23 cellular contexts compared by ENCODE assay signal in genomic region chr22:27062857-27063256, GRCh38.
DNase-seq lines count a peak whose midpoint lies in the region; ATAC-seq, FAIRE-seq and TF ChIP-seq lines count a peak whose summit lies in the region.
"Had no signal": no experiment of that assay in that cellular context is flagged by ENCODE, and none has a peak within 500 bp of the region (broad histone marks: within the 10 kb centered on the region; RNA-seq: fewer than 3 reads in every experiment).

No MANE protein-coding gene starts in this region.

- FAIRE-seq in urothelium cell line (lab: Jason Lieb, UNC) = peak; percentile 98
- FAIRE-seq: GM12878, GM19239, HepG2 had no signal

- H3K4me3 Mint-ChIP-seq in brain (no peak overlapping the region), neural crest cell (no peak overlapping the region)
- H3K4me3 Mint-ChIP-seq: B cell; CD4-positive, CD25-positive, alpha-beta regulatory T cell; CD8-positive, alpha-beta memory T cell; H9; IgD-negative memory B cell had no signal

- no peak for DNase-seq in neural crest cell (ENCODE audit: low read depth, low spot score)
- DNase-seq in urothelium cell line (ENCODE audit: low spot score) = no peak
- no peak for DNase-seq in RPMI8226
- no peak for DNase-seq in activated naive CD4-positive, alpha-beta T cell treated with anti-CD3 and anti-CD28 coated beads, Interleukin-2, amount 50 U/mL, for 72 hours (ENCODE audit: low spot score in 2 of 2)
- DNase-seq in NCI-H2081 (lab: John Stamatoyannopoulos, UW) = no peak
- DNase-seq: 8988T; C1 segment of cervical spinal cord; CD4-positive, CD25-positive, alpha-beta regulatory T cell; CD8-positive, alpha-beta memory T cell; COR-L47; DMS 273 treated with DMSO at 0.1 percent for 48 hours; DMS53; DND-41; EL; GM23248; H9 had no signal

- H3K27me3 Mint-ChIP-seq in brain (no peaks in the 10 kb centered on the region), neural crest cell (ENCODE audit: low read depth) (no peaks in the 10 kb centered on the region)
- H3K27me3 Mint-ChIP-seq: CD4-positive, CD25-positive, alpha-beta regulatory T cell; IgD-negative memory B cell had no signal

- H3K9me3 Mint-ChIP-seq in brain = peaks cover 0 to under 1% (median 0%) of the 10 kb centered on the region in 5 experiments
- no peaks in the 10 kb centered on the region for H3K9me3 Mint-ChIP-seq in neural crest cell
- peaks cover 0 to 4% of the 10 kb centered on the region in 2 donors for H3K9me3 Mint-ChIP-seq in activated naive CD4-positive, alpha-beta T cell treated with anti-CD3 and anti-CD28 coated beads, Interleukin-2, amount 50 U/mL, for 72 hours
- H3K9me3 Mint-ChIP-seq: H9 had no signal

- no peaks in the 10 kb centered on the region for H4K20me1 ChIP-seq in BLaER1 treated with 17β-estradiol and CSF1 and Interleukin-3, amounts not matched to agents 10 nM and 100 nM

- H3K36me3 Mint-ChIP-seq in brain = no peaks in the 10 kb centered on the region
- H3K36me3 Mint-ChIP-seq in neural crest cell (ENCODE audit: low read depth) = no peaks in the 10 kb centered on the region
- no peaks in the 10 kb centered on the region for H3K36me3 Mint-ChIP-seq in activated naive CD4-positive, alpha-beta T cell treated with anti-CD3 and anti-CD28 coated beads, Interleukin-2, amount 50 U/mL, for 72 hours
- H3K36me3 Mint-ChIP-seq: CD4-positive, CD25-positive, alpha-beta regulatory T cell; CD8-positive, alpha-beta memory T cell; IgD-negative memory B cell had no signal

- peaks cover 79% of the 10 kb centered on the region for H3K4me1 Mint-ChIP-seq in brain
- peaks cover 50% of the 10 kb centered on the region for H3K4me1 Mint-ChIP-seq in neural crest cell
- H3K4me1 Mint-ChIP-seq: B cell; CD8-positive, alpha-beta memory T cell; IgD-negative memory B cell had no signal

- no peak overlapping the region for H3K9ac ChIP-seq in BLaER1 treated with 17β-estradiol and CSF1 and Interleukin-3, amounts not matched to agents 10 nM and 100 nM
- H3K9ac ChIP-seq: GM23248 had no signal

- H3K4me3 ChIP-seq in BLaER1 treated with 17β-estradiol and CSF1 and Interleukin-3, amounts not matched to agents 10 nM and 100 nM = no peak overlapping the region
- H3K4me3 ChIP-seq: GM12878, GM23248 had no signal

- no peak overlapping the region for H3K27ac ChIP-seq in BLaER1 treated with 17β-estradiol and CSF1 and Interleukin-3, amounts not matched to agents 10 nM and 100 nM
- H3K27ac ChIP-seq: GM23248 had no signal

- TF ChIP-seq CTCF in brain (conservative IDR thresholded peaks at IDR 0.05) = no peak
- TF ChIP-seq CTCF in neural crest cell (conservative IDR thresholded peaks at IDR 0.05) = no peak

- no peaks in the 10 kb centered on the region for H3K36me3 ChIP-seq in BLaER1 treated with 17β-estradiol and CSF1 and Interleukin-3, amounts not matched to agents 10 nM and 100 nM

- peak overlapping the region in 3 of 5 experiments; percentile 30 to 91 (median 89) for H3K27ac Mint-ChIP-seq in brain
- peak overlapping the region; percentile 14 for H3K27ac Mint-ChIP-seq in neural crest cell (ENCODE audit: unreplicated experiment)
- no peak overlapping the region for H3K27ac Mint-ChIP-seq in activated naive CD4-positive, alpha-beta T cell treated with anti-CD3 and anti-CD28 coated beads, Interleukin-2, amount 50 U/mL, for 72 hours
- H3K27ac Mint-ChIP-seq: B cell; CD4-positive, CD25-positive, alpha-beta regulatory T cell; CD8-positive, alpha-beta memory T cell; H9; IgD-negative memory B cell had no signal

- H3K4me1 ChIP-seq in BLaER1 treated with 17β-estradiol and CSF1 and Interleukin-3, amounts not matched to agents 10 nM and 100 nM = peaks cover 8 to 35% (median 23%) of the 10 kb centered on the region in 10 experiments; a peak in 17 of 20 replicates

- ATAC-seq in activated naive CD4-positive, alpha-beta T cell treated with anti-CD3 and anti-CD28 coated beads, Interleukin-2, amount 50 U/mL, for 72 hours = no peak
- ATAC-seq: GM12878, HepG2 had no signal

- no peaks in the 10 kb centered on the region for H3K27me3 ChIP-seq in BLaER1 treated with 17β-estradiol and CSF1 and Interleukin-3, amounts not matched to agents 10 nM and 100 nM

- peak overlapping the region in 6 of 11 experiments; percentile 52 to 61 (median 57); a peak in 9 of 22 replicates for H3K4me2 ChIP-seq in BLaER1 treated with 17β-estradiol and CSF1 and Interleukin-3, amounts not matched to agents 10 nM and 100 nM

- no peaks in the 10 kb centered on the region for H3K9me3 ChIP-seq in BLaER1 treated with 17β-estradiol and CSF1 and Interleukin-3, amounts not matched to agents 10 nM and 100 nM (replicated peaks in 1 of 11)

Comparison
In these comparisons a context has a peak if more than half of its experiments do, and no peak if none do; other contexts are left out.
1. H3K27ac Mint-ChIP-seq: peak in brain (3 of 5) and neural crest cell (single experiment); none in activated naive CD4-positive, alpha-beta T cell treated with anti-CD3 and anti-CD28 coated beads, Interleukin-2, amount 50 U/mL, for 72 hours (0 of 2).